ENCODE assay signal across 9 cellular contexts in genomic region chr9:111839387-111839786, GRCh38. TPM values are rescaled to one million over a fixed set of nuclear protein-coding genes. Genes with fewer than 3 reads are reported as not detected.
DNase-seq lines count a peak whose midpoint lies in the region; ATAC-seq and TF ChIP-seq lines count a peak whose summit lies in the region.
"Had no signal": no experiment of that assay in that cellular context is flagged by ENCODE, and none has a peak within 500 bp of the region (broad histone marks: within the 10 kb centered on the region; RNA-seq: fewer than 3 reads in every experiment).

No MANE protein-coding gene starts in this region.

- H3K27ac ChIP-seq in A673 (ENCODE audit: low read depth, low read length, poor library complexity, severe bottlenecking): peak overlapping the region; percentile 12
- H3K27ac ChIP-seq in esophagus squamous epithelium: peak overlapping the region; percentile 59 to 83 (median 69)
- no peak overlapping the region for H3K27ac ChIP-seq in naive thymus-derived CD4-positive, alpha-beta T cell (ENCODE audit: low read depth, low read length)
- no peak overlapping the region for H3K27ac ChIP-seq in mesendoderm (ENCODE audit: low read depth, low read length)

- no peak overlapping the region for H2BK15ac ChIP-seq in mesendoderm (replicated peaks; ENCODE audit: low read depth)

- POLR2A ChIA-PET in A673 (lab: Charles Lee; ENCODE audit: low non-redundant PET): no interaction called here
- POLR2A ChIA-PET in naive thymus-derived CD4-positive, alpha-beta T cell (lab: Charles Lee): no interaction called here

- no peak overlapping the region for H3K4me3 ChIP-seq in A673 (ENCODE audit: low read depth, low read length, poor library complexity, severe bottlenecking)
- no peak overlapping the region for H3K4me3 ChIP-seq in esophagus squamous epithelium
- no peak overlapping the region for H3K4me3 ChIP-seq in naive thymus-derived CD4-positive, alpha-beta T cell (ENCODE audit: low read length)
- no peak overlapping the region for H3K4me3 ChIP-seq in mesendoderm (ENCODE audit: low read length)

- no peak for TF ChIP-seq POLR2A in esophagus squamous epithelium (IDR thresholded peaks at IDR 0.05)

- no peak overlapping the region for H3K18ac ChIP-seq in mesendoderm (ENCODE audit: low read length)

- H3K4me2 ChIP-seq in mesendoderm (ENCODE audit: low read length): no peak overlapping the region

- no TSS peak for BruUV-seq in A673 (replicated peaks; lab: Mats Ljungman, UMichigan)

- no peak overlapping the region for H3K27ac Mint-ChIP-seq in naive thymus-derived CD4-positive, alpha-beta T cell

- H3K4me3 Mint-ChIP-seq in naive thymus-derived CD4-positive, alpha-beta T cell: no peak overlapping the region

- H3K4me1 Mint-ChIP-seq in naive thymus-derived CD4-positive, alpha-beta T cell: peaks cover 0 to 8% (median 0%) of the 10 kb centered on the region in 7 donors

- no peaks in the 10 kb centered on the region for H3K9me3 ChIP-seq in A673 (ENCODE audit: low read depth, low read length, poor library complexity, severe bottlenecking)
- no peaks in the 10 kb centered on the region for H3K9me3 ChIP-seq in esophagus squamous epithelium
- H3K9me3 ChIP-seq in naive thymus-derived CD4-positive, alpha-beta T cell (ENCODE audit: control insufficient read depth in 2 of 3, low read length in 3 of 3): no peaks in the 10 kb centered on the region

- no peaks in the 10 kb centered on the region for H3K36me3 Mint-ChIP-seq in naive thymus-derived CD4-positive, alpha-beta T cell

- H3K23ac ChIP-seq in mesendoderm (ENCODE audit: low read length): no peak overlapping the region

- H3K56ac ChIP-seq in mesendoderm (ENCODE audit: low read length): no peak overlapping the region

- no peak overlapping the region for H3K9ac ChIP-seq in mesendoderm (ENCODE audit: low read length)

- no peak overlapping the region for H3K4ac ChIP-seq in mesendoderm (ENCODE audit: low read depth, low read length)

- peaks cover 0 to 14% (median 7%) of the 10 kb centered on the region in 5 donors for H3K27me3 Mint-ChIP-seq in naive thymus-derived CD4-positive, alpha-beta T cell

- no peaks in the 10 kb centered on the region for H3K79me1 ChIP-seq in mesendoderm (ENCODE audit: low read length)

- H3K27me3 ChIP-seq in A673 (replicated peaks; ENCODE audit: insufficient read depth, low read depth, low read length, poor library complexity) (no peaks in the 10 kb centered on the region), esophagus squamous epithelium (no peaks in the 10 kb centered on the region), mesendoderm (ENCODE audit: insufficient read depth, low read length, poor library complexity) (no peaks in the 10 kb centered on the region)
- H3K27me3 ChIP-seq in naive thymus-derived CD4-positive, alpha-beta T cell (ENCODE audit: control insufficient read depth in 2 of 2, insufficient read depth in 2 of 2, low read length in 2 of 2): no peaks in the 10 kb centered on the region

- intact Hi-C loops in A673 (cut with micrococcal nuclease; ENCODE audit: unreplicated experiment) (no loop called here), esophagus squamous epithelium (cut with DNase I) (no loop called here)
- intact Hi-C loops in naive thymus-derived CD4-positive, alpha-beta T cell (cut with micrococcal nuclease): no loop called here

- H3K4me1 ChIP-seq in A673 (ENCODE audit: insufficient read depth, low read length, poor library complexity, severe bottlenecking): peaks cover 24% of the 10 kb centered on the region
- peaks cover 0 to 50% (median 13%) of the 10 kb centered on the region in 3 donors for H3K4me1 ChIP-seq in esophagus squamous epithelium
- H3K4me1 ChIP-seq in naive thymus-derived CD4-positive, alpha-beta T cell (ENCODE audit: control insufficient read depth in 2 of 2, insufficient read depth in 2 of 2, low read length in 2 of 2): no peaks in the 10 kb centered on the region
- H3K4me1 ChIP-seq in mesendoderm (ENCODE audit: control insufficient read depth, low read depth, low read length): no peaks in the 10 kb centered on the region

- no peak overlapping the region for H4K5ac ChIP-seq in mesendoderm (ENCODE audit: low read length)

- H3K36me3 ChIP-seq in A673 (ENCODE audit: insufficient read depth, low read length, poor library complexity, severe bottlenecking) (no peaks in the 10 kb centered on the region), esophagus squamous epithelium (no peaks in the 10 kb centered on the region), mesendoderm (ENCODE audit: control insufficient read depth, insufficient read depth, low read length) (no peaks in the 10 kb centered on the region)
- no peaks in the 10 kb centered on the region for H3K36me3 ChIP-seq in naive thymus-derived CD4-positive, alpha-beta T cell (ENCODE audit: control insufficient read depth in 2 of 3, insufficient read depth in 3 of 3, low read length in 3 of 3)

- H3K79me2 ChIP-seq in mesendoderm (ENCODE audit: control insufficient read depth, insufficient read depth, low read length): no peaks in the 10 kb centered on the region

- DNase-seq in A673 (ENCODE audit: low spot score): peak; percentile 54
- no peak for DNase-seq in esophagus squamous epithelium (lab: John Stamatoyannopoulos, UW)
- no peak for DNase-seq in NCI-H1417 treated with DMSO at 0.1 percent for 48 hours (lab: John Stamatoyannopoulos, UW)
- no peak for DNase-seq in naive thymus-derived CD4-positive, alpha-beta T cell
- no peak for DNase-seq in mesendoderm
- no peak for DNase-seq in putamen (ENCODE audit: low spot score)
- DNase-seq: NCI-H1092 treated with DMSO at 0.1 percent for 48 hours had no signal

- H4K8ac ChIP-seq in mesendoderm (ENCODE audit: low read depth, low read length): no peak overlapping the region

- no peak overlapping the region for H2AK5ac ChIP-seq in mesendoderm (ENCODE audit: low read length)

- CTCF ChIA-PET in A673 (lab: Charles Lee): no interaction called here
- CTCF ChIA-PET in naive thymus-derived CD4-positive, alpha-beta T cell (lab: Charles Lee): interaction anchor here (0.7 kb wide), 1 partner anchor 478 kb away, joined by 3 read pairs; no protein-coding TSS in a partner anchor

- no peak for TF ChIP-seq CTCF in A673 (conservative IDR thresholded peaks at IDR 0.05; ENCODE audit: low read depth, low read length)
- TF ChIP-seq CTCF in esophagus squamous epithelium (IDR thresholded peaks at IDR 0.05): no peak

- no peak overlapping the region for H2BK5ac ChIP-seq in mesendoderm (ENCODE audit: low read length)

- H3K9me3 Mint-ChIP-seq in naive thymus-derived CD4-positive, alpha-beta T cell: no peaks in the 10 kb centered on the region

- no peak overlapping the region for H2BK120ac ChIP-seq in mesendoderm (ENCODE audit: low read depth, low read length)

- ATAC-seq in GM18858 (IDR thresholded peaks at IDR 0.05; ENCODE audit: unreplicated experiment) (peak; percentile 55), HG03280 (IDR thresholded peaks at IDR 0.05; ENCODE audit: unreplicated experiment) (peak; percentile 67)
- ATAC-seq in naive thymus-derived CD4-positive, alpha-beta T cell: no peak

- WGBS in esophagus squamous epithelium, 2 donors: 59 to 69% methylated on average over 6 of the region's 6 CpGs
- no CpG with 5 or more reads among the region's 6 CpGs for WGBS in mesendoderm (ENCODE audit: extremely low coverage, insufficient coverage, low lambda C conversion rate)

RNA-seq across cellular contexts. Expression of gene SHOC1, which starts 44.6 kb away (rescaled TPM):
- total RNA-seq in A673 (2021): not detected in 2 replicates
- 1 to 10 TPM in 1 of 4 donors, under 1 TPM in 1, not detected in 2; 0.15 to 5.8 TPM for total RNA-seq in esophagus squamous epithelium
- not detected for total RNA-seq in naive thymus-derived CD4-positive, alpha-beta T cell
- not detected for polyA plus RNA-seq in naive thymus-derived CD4-positive, alpha-beta T cell
- polyA plus RNA-seq in mesendoderm (2013, experiment 1 of 2): not detected
- polyA plus RNA-seq in mesendoderm (2013, experiment 2 of 2): not detected

RNA-seq across cellular contexts. Expression of gene UGCG, which starts 57.2 kb away (rescaled TPM):
- 16.7 and 23.1 TPM in 2 replicates for total RNA-seq in A673 (2021)
- total RNA-seq in esophagus squamous epithelium: 100 to 1,000 TPM in 1 of 4 donors, 10 to 100 TPM in 3; 31.4 to 131 (median 46.7) TPM
- total RNA-seq in naive thymus-derived CD4-positive, alpha-beta T cell: 10 to 100 TPM; 21.1 to 40.9 (median 24.5) TPM
- 10 to 100 TPM in 1 of 2 donors, 1 to 10 TPM in 1; 10.0 to 13.8 TPM for polyA plus RNA-seq in naive thymus-derived CD4-positive, alpha-beta T cell
- 26.9 TPM for polyA plus RNA-seq in mesendoderm (2013, experiment 1 of 2)
- polyA plus RNA-seq in mesendoderm (2013, experiment 2 of 2): 26.0 TPM

Comparison
In these comparisons a context has a peak if more than half of its experiments do, and no peak if none do; other contexts are left out.
1. H3K27ac ChIP-seq: peak in A673 (single experiment) and esophagus squamous epithelium (4 of 4); none in naive thymus-derived CD4-positive, alpha-beta T cell (single experiment) and mesendoderm (single experiment).